In the genomic region with DNA sequence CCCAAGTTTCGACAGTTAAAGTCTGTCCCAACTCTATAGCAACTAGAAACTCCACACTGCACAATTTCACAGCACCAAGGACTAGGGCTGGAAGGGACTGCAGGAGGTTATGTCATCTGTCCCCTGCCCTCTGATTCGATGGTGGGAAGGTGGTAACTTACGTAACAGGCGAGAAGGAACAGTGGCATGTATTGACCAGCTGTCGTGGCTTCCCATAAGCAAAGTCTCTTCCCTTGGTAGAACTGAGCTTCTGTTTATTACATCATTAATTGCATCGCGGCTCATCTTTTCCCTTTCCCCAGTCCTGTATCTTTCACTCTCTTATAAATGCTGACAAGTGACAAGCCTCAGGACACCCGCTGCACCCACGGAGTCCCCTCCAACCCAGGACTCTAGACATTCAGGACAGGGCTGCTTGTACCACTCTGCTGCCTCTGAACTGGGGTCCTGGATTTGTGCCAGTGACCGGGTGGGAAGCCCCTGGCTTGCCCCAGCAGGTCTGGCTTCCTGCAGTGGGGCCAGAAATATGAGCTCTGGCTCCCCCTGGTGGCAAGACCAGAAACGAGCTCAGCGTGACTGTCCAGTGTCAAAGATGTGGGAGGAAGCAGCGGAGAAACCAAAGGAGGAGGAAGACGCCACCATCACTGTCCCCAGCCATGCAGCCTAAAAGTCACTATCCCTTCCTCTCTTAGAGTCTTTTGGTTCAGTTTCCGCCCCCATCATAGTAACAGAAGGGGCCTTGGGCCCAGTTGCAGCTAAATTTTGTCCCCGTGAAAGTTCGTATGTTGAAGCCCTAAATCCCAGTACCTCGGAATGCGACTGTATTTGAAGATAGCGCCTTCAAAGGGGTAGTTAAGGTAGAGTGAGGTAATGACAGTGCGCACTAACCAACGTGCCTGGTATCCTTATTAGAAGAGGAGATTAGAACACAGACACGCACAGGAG, we compare ENCODE assay signal across 8 cellular contexts.
DNase-seq lines count a peak whose midpoint lies in the region; ATAC-seq and TF ChIP-seq lines count a peak whose summit lies in the region.

No MANE protein-coding gene starts in this region.

- DNase-seq in A673 (ENCODE audit: low spot score) (peak; percentile 61), NCI-H1092 (lab: John Stamatoyannopoulos, UW) (peak; percentile 27), ecto neural progenitor cell (ENCODE audit: low spot score) (peak; percentile 86), mesendoderm (peak; percentile 74)
- DNase-seq in activated CD4-positive, alpha-beta T cell treated with anti-CD3 and anti-CD28 coated beads, Interleukin-2, amount 50 U/mL, for 1 hour, result peak; percentile 47
- DNase-seq in stimulated activated effector memory CD8-positive, alpha-beta T cell treated with anti-CD3 and anti-CD28 coated beads, Interleukin-12 subunit alpha, Interleukin-12 subunit beta, amount 100 ng/mL, for 72 hours (ENCODE audit: low spot score in 2 of 2), result peak; percentile 53 to 84

- no peak overlapping the region for H2BK5ac ChIP-seq in mesendoderm (ENCODE audit: low read length)

- no peaks in the 10 kb centered on the region for H3K79me2 ChIP-seq in mesendoderm (ENCODE audit: control insufficient read depth, insufficient read depth, low read length)

- intact Hi-C loops in A673 (cut with micrococcal nuclease; ENCODE audit: unreplicated experiment), result loop anchor here (5.0 to 10.0 kb wide), 2 partner anchors 736 to 1848 kb away; no protein-coding TSS in a partner anchor

- ATAC-seq in stimulated activated effector memory CD8-positive, alpha-beta T cell treated with anti-CD3 and anti-CD28 coated beads, Interleukin-12 subunit alpha, Interleukin-12 subunit beta, amount 100 ng/mL, for 72 hours, result peak; percentile 58
- ATAC-seq in GM18520 (IDR thresholded peaks at IDR 0.05; ENCODE audit: unreplicated experiment), result no peak

- H4K8ac ChIP-seq in mesendoderm (ENCODE audit: low read depth, low read length), result no peak overlapping the region

- BruUV-seq in A673 (replicated peaks; lab: Mats Ljungman, UMichigan), result no TSS peak

- H3K27ac Mint-ChIP-seq in stimulated activated effector memory CD8-positive, alpha-beta T cell treated with anti-CD3 and anti-CD28 coated beads, Interleukin-12 subunit alpha, Interleukin-12 subunit beta, amount 100 ng/mL, for 72 hours, result no peak overlapping the region

- no peak overlapping the region for H3K23ac ChIP-seq in mesendoderm (ENCODE audit: low read length)

- WGBS in mesendoderm (ENCODE audit: extremely low coverage, insufficient coverage, low lambda C conversion rate), result no CpG with 5 or more reads among the region's 23 CpGs

- no peak overlapping the region for H3K18ac ChIP-seq in mesendoderm (ENCODE audit: low read length)

- peaks cover 7% of the 10 kb centered on the region for H3K4me1 Mint-ChIP-seq in stimulated activated effector memory CD8-positive, alpha-beta T cell treated with anti-CD3 and anti-CD28 coated beads, Interleukin-12 subunit alpha, Interleukin-12 subunit beta, amount 100 ng/mL, for 72 hours

- no peak overlapping the region for H2BK15ac ChIP-seq in mesendoderm (replicated peaks; ENCODE audit: low read depth)

- H3K27me3 ChIP-seq in A673 (replicated peaks; ENCODE audit: insufficient read depth, low read depth, low read length, poor library complexity), result peaks cover 3% of the 10 kb centered on the region
- no peaks in the 10 kb centered on the region for H3K27me3 ChIP-seq in mesendoderm (ENCODE audit: insufficient read depth, low read length, poor library complexity)

- no peak overlapping the region for H3K56ac ChIP-seq in mesendoderm (ENCODE audit: low read length)

- H3K4ac ChIP-seq in mesendoderm (ENCODE audit: low read depth, low read length), result no peak overlapping the region

- no peaks in the 10 kb centered on the region for H3K36me3 Mint-ChIP-seq in stimulated activated effector memory CD8-positive, alpha-beta T cell treated with anti-CD3 and anti-CD28 coated beads, Interleukin-12 subunit alpha, Interleukin-12 subunit beta, amount 100 ng/mL, for 72 hours

- no peak overlapping the region for H3K4me3 Mint-ChIP-seq in stimulated activated effector memory CD8-positive, alpha-beta T cell treated with anti-CD3 and anti-CD28 coated beads, Interleukin-12 subunit alpha, Interleukin-12 subunit beta, amount 100 ng/mL, for 72 hours

- H3K4me2 ChIP-seq in mesendoderm (ENCODE audit: low read length), result no peak overlapping the region

- peak; percentile 92 for TF ChIP-seq CTCF in A673 (conservative IDR thresholded peaks at IDR 0.05; ENCODE audit: low read depth, low read length)
- TF ChIP-seq CTCF in GM12875 (IDR thresholded peaks at IDR 0.05; ENCODE audit: borderline replicate concordance, insufficient read depth, low read depth, low read length), result peak; percentile 87

- POLR2A ChIA-PET in A673 (lab: Charles Lee; ENCODE audit: low non-redundant PET), result no interaction called here

- H3K4me1 ChIP-seq in A673 (ENCODE audit: insufficient read depth, low read length, poor library complexity, severe bottlenecking), result no peaks in the 10 kb centered on the region
- H3K4me1 ChIP-seq in mesendoderm (ENCODE audit: control insufficient read depth, low read depth, low read length), result peaks cover 2% of the 10 kb centered on the region

- H2AK5ac ChIP-seq in mesendoderm (ENCODE audit: low read length), result no peak overlapping the region

- H3K9ac ChIP-seq in mesendoderm (ENCODE audit: low read length), result no peak overlapping the region

- CTCF ChIA-PET in A673 (lab: Charles Lee), result interaction anchor here (0.7 to 1.3 kb wide), 7 partner anchors 9 to 735 kb away, joined by 3 to 12 read pairs (median 4); no protein-coding TSS in a partner anchor

- H3K4me3 ChIP-seq in A673 (ENCODE audit: low read depth, low read length, poor library complexity, severe bottlenecking) (no peak overlapping the region), GM12875 (ENCODE audit: low read depth, low read length) (no peak overlapping the region), mesendoderm (ENCODE audit: low read length) (no peak overlapping the region)

- H3K36me3 ChIP-seq in A673 (ENCODE audit: insufficient read depth, low read length, poor library complexity, severe bottlenecking) (no peaks in the 10 kb centered on the region), mesendoderm (ENCODE audit: control insufficient read depth, insufficient read depth, low read length) (no peaks in the 10 kb centered on the region)

- H4K5ac ChIP-seq in mesendoderm (ENCODE audit: low read length), result no peak overlapping the region

- H3K9me3 ChIP-seq in A673 (ENCODE audit: low read depth, low read length, poor library complexity, severe bottlenecking), result no peaks in the 10 kb centered on the region

- H3K27ac ChIP-seq in A673 (ENCODE audit: low read depth, low read length, poor library complexity, severe bottlenecking) (no peak overlapping the region), mesendoderm (ENCODE audit: low read depth, low read length) (no peak overlapping the region)

- H3K79me1 ChIP-seq in mesendoderm (ENCODE audit: low read length), result no peaks in the 10 kb centered on the region

- H3K9me3 Mint-ChIP-seq in stimulated activated effector memory CD8-positive, alpha-beta T cell treated with anti-CD3 and anti-CD28 coated beads, Interleukin-12 subunit alpha, Interleukin-12 subunit beta, amount 100 ng/mL, for 72 hours, result no peaks in the 10 kb centered on the region

- H2BK120ac ChIP-seq in mesendoderm (ENCODE audit: low read depth, low read length), result no peak overlapping the region

Comparison
In these comparisons a context has a peak if more than half of its experiments do, and no peak if none do; other contexts are left out.
1. DNase-seq: peak in every context shown above with its lines; median percentile 86 in ecto neural progenitor cell; 74 in mesendoderm; 68 in stimulated activated effector memory CD8-positive, alpha-beta T cell treated with anti-CD3 and anti-CD28 coated beads, Interleukin-12 subunit alpha, Interleukin-12 subunit beta, amount 100 ng/mL, for 72 hours; 61 in A673; 47 in activated CD4-positive, alpha-beta T cell treated with anti-CD3 and anti-CD28 coated beads, Interleukin-2, amount 50 U/mL, for 1 hour; 27 in NCI-H1092.